In the genomic region with DNA sequence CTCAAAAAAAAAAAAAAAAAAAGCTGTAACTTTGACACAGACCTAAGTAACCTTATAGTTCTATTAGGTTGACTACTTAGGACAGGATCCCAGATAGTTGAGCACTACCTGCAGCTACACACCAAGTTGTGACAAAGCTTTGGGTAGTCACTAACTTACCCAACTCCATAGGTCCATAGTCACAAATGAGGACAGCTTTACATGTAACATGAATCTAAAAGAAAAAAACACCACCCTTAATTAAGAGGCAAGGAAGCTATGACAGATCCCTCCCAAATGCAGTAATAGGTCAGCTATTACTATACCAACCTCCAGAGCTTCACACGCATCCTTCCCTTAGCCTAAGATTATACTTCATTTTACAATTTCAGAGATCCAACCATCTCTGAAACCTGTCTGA, we compare ENCODE assay signal across 2 cellular contexts.
TF ChIP-seq lines count a peak whose summit lies in the region.

No MANE protein-coding gene starts in this region.

TF ChIP-seq in SK-N-SH, 30 proteins besides CTCF, POLR2A, EP300 and RAD21 (continued from another document):
- TF ChIP-seq RCOR1 (IDR thresholded peaks at IDR 0.05; ENCODE audit: low read length), result no peak
- TF ChIP-seq, protein P1, sequence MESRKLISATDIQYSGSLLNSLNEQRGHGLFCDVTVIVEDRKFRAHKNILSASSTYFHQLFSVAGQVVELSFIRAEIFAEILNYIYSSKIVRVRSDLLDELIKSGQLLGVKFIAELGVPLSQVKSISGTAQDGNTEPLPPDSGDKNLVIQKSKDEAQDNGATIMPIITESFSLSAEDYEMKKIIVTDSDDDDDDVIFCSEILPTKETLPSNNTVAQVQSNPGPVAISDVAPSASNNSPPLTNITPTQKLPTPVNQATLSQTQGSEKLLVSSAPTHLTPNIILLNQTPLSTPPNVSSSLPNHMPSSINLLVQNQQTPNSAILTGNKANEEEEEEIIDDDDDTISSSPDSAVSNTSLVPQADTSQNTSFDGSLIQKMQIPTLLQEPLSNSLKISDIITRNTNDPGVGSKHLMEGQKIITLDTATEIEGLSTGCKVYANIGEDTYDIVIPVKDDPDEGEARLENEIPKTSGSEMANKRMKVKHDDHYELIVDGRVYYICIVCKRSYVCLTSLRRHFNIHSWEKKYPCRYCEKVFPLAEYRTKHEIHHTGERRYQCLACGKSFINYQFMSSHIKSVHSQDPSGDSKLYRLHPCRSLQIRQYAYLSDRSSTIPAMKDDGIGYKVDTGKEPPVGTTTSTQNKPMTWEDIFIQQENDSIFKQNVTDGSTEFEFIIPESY (IDR thresholded peaks at IDR 0.05; ENCODE audit: borderline replicate concordance, low read depth), result no peak
- no peak for TF ChIP-seq GATA2 (CRISPR knock-in tag; IDR thresholded peaks at IDR 0.05)
- TF ChIP-seq RXRA (IDR thresholded peaks at IDR 0.05; ENCODE audit: borderline replicate concordance, low read depth), result no peak
- no peak for TF ChIP-seq EZH2phosphoT487 (IDR thresholded peaks at IDR 0.05; ENCODE audit: borderline replicate concordance, low read depth)
- TF ChIP-seq, protein P2, sequence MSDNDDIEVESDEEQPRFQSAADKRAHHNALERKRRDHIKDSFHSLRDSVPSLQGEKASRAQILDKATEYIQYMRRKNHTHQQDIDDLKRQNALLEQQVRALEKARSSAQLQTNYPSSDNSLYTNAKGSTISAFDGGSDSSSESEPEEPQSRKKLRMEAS (IDR thresholded peaks at IDR 0.05; ENCODE audit: low read depth), result no peak
- no peak; the same call in 1 of the 2 replicates for TF ChIP-seq POLR2AphosphoS5 (IDR thresholded peaks at IDR 0.05; ENCODE audit: low read depth, low read length)
- TF ChIP-seq RFX5 (IDR thresholded peaks at IDR 0.05; ENCODE audit: low read length), result no peak
- no peak for TF ChIP-seq SIN3A (IDR thresholded peaks at IDR 0.05; ENCODE audit: borderline replicate concordance, low read depth, low read length)
- TF ChIP-seq NFIC (IDR thresholded peaks at IDR 0.05; ENCODE audit: borderline replicate concordance), result no peak
- TF ChIP-seq, protein P3, sequence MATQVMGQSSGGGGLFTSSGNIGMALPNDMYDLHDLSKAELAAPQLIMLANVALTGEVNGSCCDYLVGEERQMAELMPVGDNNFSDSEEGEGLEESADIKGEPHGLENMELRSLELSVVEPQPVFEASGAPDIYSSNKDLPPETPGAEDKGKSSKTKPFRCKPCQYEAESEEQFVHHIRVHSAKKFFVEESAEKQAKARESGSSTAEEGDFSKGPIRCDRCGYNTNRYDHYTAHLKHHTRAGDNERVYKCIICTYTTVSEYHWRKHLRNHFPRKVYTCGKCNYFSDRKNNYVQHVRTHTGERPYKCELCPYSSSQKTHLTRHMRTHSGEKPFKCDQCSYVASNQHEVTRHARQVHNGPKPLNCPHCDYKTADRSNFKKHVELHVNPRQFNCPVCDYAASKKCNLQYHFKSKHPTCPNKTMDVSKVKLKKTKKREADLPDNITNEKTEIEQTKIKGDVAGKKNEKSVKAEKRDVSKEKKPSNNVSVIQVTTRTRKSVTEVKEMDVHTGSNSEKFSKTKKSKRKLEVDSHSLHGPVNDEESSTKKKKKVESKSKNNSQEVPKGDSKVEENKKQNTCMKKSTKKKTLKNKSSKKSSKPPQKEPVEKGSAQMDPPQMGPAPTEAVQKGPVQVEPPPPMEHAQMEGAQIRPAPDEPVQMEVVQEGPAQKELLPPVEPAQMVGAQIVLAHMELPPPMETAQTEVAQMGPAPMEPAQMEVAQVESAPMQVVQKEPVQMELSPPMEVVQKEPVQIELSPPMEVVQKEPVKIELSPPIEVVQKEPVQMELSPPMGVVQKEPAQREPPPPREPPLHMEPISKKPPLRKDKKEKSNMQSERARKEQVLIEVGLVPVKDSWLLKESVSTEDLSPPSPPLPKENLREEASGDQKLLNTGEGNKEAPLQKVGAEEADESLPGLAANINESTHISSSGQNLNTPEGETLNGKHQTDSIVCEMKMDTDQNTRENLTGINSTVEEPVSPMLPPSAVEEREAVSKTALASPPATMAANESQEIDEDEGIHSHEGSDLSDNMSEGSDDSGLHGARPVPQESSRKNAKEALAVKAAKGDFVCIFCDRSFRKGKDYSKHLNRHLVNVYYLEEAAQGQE (IDR thresholded peaks at IDR 0.05; ENCODE audit: low read depth, low read length), result no peak
- TF ChIP-seq MXI1 (IDR thresholded peaks at IDR 0.05; ENCODE audit: low read depth, low read length), result no peak
- TF ChIP-seq, protein P4, sequence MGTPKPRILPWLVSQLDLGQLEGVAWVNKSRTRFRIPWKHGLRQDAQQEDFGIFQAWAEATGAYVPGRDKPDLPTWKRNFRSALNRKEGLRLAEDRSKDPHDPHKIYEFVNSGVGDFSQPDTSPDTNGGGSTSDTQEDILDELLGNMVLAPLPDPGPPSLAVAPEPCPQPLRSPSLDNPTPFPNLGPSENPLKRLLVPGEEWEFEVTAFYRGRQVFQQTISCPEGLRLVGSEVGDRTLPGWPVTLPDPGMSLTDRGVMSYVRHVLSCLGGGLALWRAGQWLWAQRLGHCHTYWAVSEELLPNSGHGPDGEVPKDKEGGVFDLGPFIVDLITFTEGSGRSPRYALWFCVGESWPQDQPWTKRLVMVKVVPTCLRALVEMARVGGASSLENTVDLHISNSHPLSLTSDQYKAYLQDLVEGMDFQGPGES (IDR thresholded peaks at IDR 0.05; ENCODE audit: low read depth, low read length), result no peak
- no peak for TF ChIP-seq YY1 (IDR thresholded peaks at IDR 0.05; ENCODE audit: low read depth)
- TF ChIP-seq TAF1 (IDR thresholded peaks at IDR 0.05; ENCODE audit: borderline replicate concordance, low read depth, low read length), result no peak
TF ChIP-seq in SK-N-SH: peak in this region for 0.

TF ChIP-seq in SK-N-SH treated with all-trans-retinoic acid at 6 μM for 48 hours, 23 proteins besides CTCF, POLR2A, EP300 and RAD21 (continued from another document):
- TF ChIP-seq PPARA (CRISPR knock-in tag; IDR thresholded peaks at IDR 0.05; ENCODE audit: borderline replicate concordance) (no peak), RARB (CRISPR knock-in tag; IDR thresholded peaks at IDR 0.05) (no peak), GLIS3 (CRISPR knock-in tag; IDR thresholded peaks at IDR 0.05) (no peak), CSDC2 (CRISPR knock-in tag; IDR thresholded peaks at IDR 0.05) (no peak), TOX (CRISPR knock-in tag; IDR thresholded peaks at IDR 0.05; ENCODE audit: borderline replicate concordance) (no peak), ZFP30 (CRISPR knock-in tag; IDR thresholded peaks at IDR 0.05) (no peak), ARNTL (CRISPR knock-in tag; IDR thresholded peaks at IDR 0.05; ENCODE audit: borderline replicate concordance, low read depth) (no peak)
